ENCODE assay signal across 14 cellular contexts in the genomic region with DNA sequence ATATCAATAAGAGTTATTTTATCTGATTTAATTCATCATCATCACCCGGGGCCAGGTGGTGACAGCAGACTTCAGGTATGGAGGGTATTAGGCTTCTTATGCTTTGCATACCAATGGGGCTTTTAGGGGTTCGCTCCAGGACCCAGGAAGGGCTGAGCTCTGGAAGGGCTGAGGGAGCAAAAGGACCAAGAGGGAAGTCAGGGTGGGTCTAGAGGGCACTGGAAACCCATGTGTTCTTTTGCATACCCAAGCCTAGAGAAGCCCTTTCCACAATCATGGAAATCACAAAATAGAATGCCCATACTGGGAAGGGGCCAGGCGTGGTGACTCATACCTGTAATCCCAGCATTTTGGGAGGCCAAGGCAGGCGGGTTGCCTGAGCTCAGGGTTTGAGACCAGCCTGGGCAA. TPM values are rescaled to one million over a fixed set of nuclear protein-coding genes. Genes with fewer than 3 reads are reported as not detected.
DNase-seq lines count a peak whose midpoint lies in the region; ATAC-seq and TF ChIP-seq lines count a peak whose summit lies in the region.
"Had no signal": no experiment of that assay in that cellular context is flagged by ENCODE, and none has a peak within 500 bp of the region (broad histone marks: within the 10 kb centered on the region; RNA-seq: fewer than 3 reads in every experiment).

No MANE protein-coding gene starts in this region.

- WGBS in gastroesophageal sphincter (ENCODE audit: low coverage in 1 of 2), 2 donors, result 50 to 69% methylated on average over 1 to 2 of the region's 4 CpGs
- 89 to 96% (median 91%) methylated on average over 4 of the region's 4 CpGs for WGBS in psoas muscle, 3 donors

- no peak for TF ChIP-seq POLR2A in gastroesophageal sphincter (IDR thresholded peaks at IDR 0.05)

- in situ Hi-C loops in Panc1 (cut with HindIII; ENCODE audit: low pct_unique_long_range_greater_than_20kb, low sequenced_read_pairs), result loop anchor here (10.0 kb wide), 1 partner anchor 48 kb away; no protein-coding TSS in a partner anchor

- H3K4me3 ChIP-seq in AG04450 (ENCODE audit: low read depth, low read length), result no peak overlapping the region
- peak overlapping the region in 1 of 2 experiments; percentile 47; a peak in 2 of 4 replicates for H3K4me3 ChIP-seq in Panc1 (ENCODE audit: low read depth in 2 of 2, low read length in 2 of 2)
- H3K4me3 ChIP-seq in gastroesophageal sphincter, result no peak overlapping the region
- H3K4me3 ChIP-seq in psoas muscle, result no peak overlapping the region
- H3K4me3 ChIP-seq: ovary had no signal

- TF ChIP-seq CTCF in AG04450 (IDR thresholded peaks at IDR 0.05; ENCODE audit: low read depth, low read length), result no peak
- TF ChIP-seq CTCF in Panc1 (IDR thresholded peaks at IDR 0.05), result no peak
- no peak for TF ChIP-seq CTCF in gastroesophageal sphincter (IDR thresholded peaks at IDR 0.05)
- TF ChIP-seq CTCF in psoas muscle (IDR thresholded peaks at IDR 0.05), result no peak

- intact Hi-C loops in Panc1 (cut with micrococcal nuclease; ENCODE audit: unreplicated experiment) (no loop called here), psoas muscle (cut with DNase I) (no loop called here)

- H3K4me1 ChIP-seq in Panc1 (ENCODE audit: control insufficient read depth, insufficient read depth, low read length) (peaks cover 65% of the 10 kb centered on the region), gastroesophageal sphincter (peaks cover 11 to 54% (median 24%) of the 10 kb centered on the region in 3 donors), psoas muscle (peaks cover 6% of the 10 kb centered on the region)

- POLR2A ChIA-PET in AG04450 (lab: Yijun Ruan, JAX), result interaction anchor here (1.5 kb wide), 1 partner anchor 30 kb away, joined by 5 read pairs; a partner anchor contains a TSS
- POLR2A ChIA-PET in Panc1 (lab: Charles Lee), result interaction anchor here (0.6 to 2.1 kb wide), 5 partner anchors 21 to 500 kb away, joined by 4 to 13 read pairs (median 6); a partner anchor contains a TSS

- H3K27me3 ChIP-seq in AG04450 (ENCODE audit: control insufficient read depth, insufficient read depth, low read length) (no peaks in the 10 kb centered on the region), Panc1 (ENCODE audit: control insufficient read depth, insufficient read depth, low read length) (no peaks in the 10 kb centered on the region), gastroesophageal sphincter (no peaks in the 10 kb centered on the region), psoas muscle (ENCODE audit: insufficient read depth in 3 of 3, low read length in 2 of 3) (no peaks in the 10 kb centered on the region)
- H3K27me3 ChIP-seq: ovary had no signal

- DNase-seq in AG04450 (ENCODE audit: low read depth, low spot score) (no peak), Panc1 (ENCODE audit: low read depth, low spot score) (no peak), psoas muscle (no peak)
- DNase-seq: activated naive CD4-positive, alpha-beta T cell treated with Interleukin-2 at 50 U/mL for 16 hours; effector CD8-positive, alpha-beta T cell; NCI-H226; SIG-M5 had no signal

- H3K27ac ChIP-seq in AG04450 (ENCODE audit: low read depth, low read length) (peak overlapping the region; percentile 89), Panc1 (ENCODE audit: low read length) (peak overlapping the region; percentile 99), gastroesophageal sphincter (peak overlapping the region; percentile 87 to 99 (median 88)), psoas muscle (peak overlapping the region; percentile 84)
- H3K27ac ChIP-seq: KMS-11 had no signal

- H3K36me3 ChIP-seq in Panc1 (ENCODE audit: control insufficient read depth, insufficient read depth, low read length) (no peaks in the 10 kb centered on the region), gastroesophageal sphincter (no peaks in the 10 kb centered on the region), psoas muscle (ENCODE audit: insufficient read depth in 1 of 2, low read depth in 1 of 2) (no peaks in the 10 kb centered on the region)
- H3K36me3 ChIP-seq: ovary had no signal

- BruUV-seq in Panc1 (replicated peaks; lab: Mats Ljungman, UMichigan), result no TSS peak

- H3K9me3 ChIP-seq in AG04450 (ENCODE audit: control insufficient read depth, insufficient read depth, low read length) (no peaks in the 10 kb centered on the region), Panc1 (ENCODE audit: control insufficient read depth, insufficient read depth, low read depth, low read length) (no peaks in the 10 kb centered on the region), gastroesophageal sphincter (no peaks in the 10 kb centered on the region), psoas muscle (no peaks in the 10 kb centered on the region)
- H3K9me3 ChIP-seq: ovary had no signal

- no peak for TF ChIP-seq EP300 in gastroesophageal sphincter (IDR thresholded peaks at IDR 0.05)

- CTCF ChIA-PET in AG04450 (lab: Charles Lee) (interaction anchor here (1.6 to 3.2 kb wide), 3 partner anchors 10 to 79 kb away, joined by 4 to 16 read pairs (median 5); no protein-coding TSS in a partner anchor), Panc1 (lab: Charles Lee) (interaction anchor here (0.9 kb wide), 1 partner anchor 28 kb away, joined by 3 read pairs; no protein-coding TSS in a partner anchor)

- ATAC-seq in Panc1, result no peak
- no peak for ATAC-seq in gastroesophageal sphincter
- no peak for ATAC-seq in psoas muscle
- ATAC-seq in GM21367 (IDR thresholded peaks at IDR 0.05; ENCODE audit: unreplicated experiment), result no peak
- no peak for ATAC-seq in GM19328 (IDR thresholded peaks at IDR 0.05; ENCODE audit: unreplicated experiment)
- no peak for ATAC-seq in GM18868 (IDR thresholded peaks at IDR 0.05; ENCODE audit: unreplicated experiment)
- ATAC-seq in HG02588 (IDR thresholded peaks at IDR 0.05; ENCODE audit: unreplicated experiment), result no peak

RNA-seq across cellular contexts. Expression of a gene that starts 30.9 kb away (rescaled TPM):
- polyA plus RNA-seq in AG04450 (2011; rRNA removed) (313 and 327 TPM in 2 replicates), psoas muscle (10 to 100 TPM; 54.5 to 93.2 (median 91.4) TPM)
- polyA minus RNA-seq in AG04450 (2011; rRNA and poly(A)+ RNA removed), result 306 and 321 TPM in 2 replicates
- total RNA-seq in Panc1 (2021; ENCODE audit: unreplicated experiment) (495 TPM), gastroesophageal sphincter (100 to 1,000 TPM; 433 to 615 (median 440) TPM), psoas muscle (100 to 1,000 TPM in 3 of 4 donors, 10 to 100 TPM in 1; 89.1 to 426 (median 179) TPM)
- 227 TPM for polyA plus RNA-seq in Panc1 (2012; ENCODE audit: insufficient read length)

RNA-seq across cellular contexts. Expression of a gene that starts 56.1 kb away (rescaled TPM):
- polyA plus RNA-seq in AG04450 (2011; rRNA removed) (241 and 329 TPM in 2 replicates), psoas muscle (1 to 10 TPM; 3.8 to 7.6 (median 7.1) TPM)
- polyA minus RNA-seq in AG04450 (2011; rRNA and poly(A)+ RNA removed), result 140 and 188 TPM in 2 replicates
- total RNA-seq in Panc1 (2021; ENCODE audit: unreplicated experiment) (305 TPM), gastroesophageal sphincter (10 to 100 TPM in 1 of 4 donors, 1 to 10 TPM in 3; 1.1 to 43.3 (median 8.3) TPM), psoas muscle (10 to 100 TPM in 2 of 4 donors, 1 to 10 TPM in 2; 5.0 to 18.2 (median 10.6) TPM)
- polyA plus RNA-seq in Panc1 (2012; ENCODE audit: insufficient read length), result 162 TPM
